Comparison of ENCODE assay signal across 19 cellular contexts in the genomic region with DNA sequence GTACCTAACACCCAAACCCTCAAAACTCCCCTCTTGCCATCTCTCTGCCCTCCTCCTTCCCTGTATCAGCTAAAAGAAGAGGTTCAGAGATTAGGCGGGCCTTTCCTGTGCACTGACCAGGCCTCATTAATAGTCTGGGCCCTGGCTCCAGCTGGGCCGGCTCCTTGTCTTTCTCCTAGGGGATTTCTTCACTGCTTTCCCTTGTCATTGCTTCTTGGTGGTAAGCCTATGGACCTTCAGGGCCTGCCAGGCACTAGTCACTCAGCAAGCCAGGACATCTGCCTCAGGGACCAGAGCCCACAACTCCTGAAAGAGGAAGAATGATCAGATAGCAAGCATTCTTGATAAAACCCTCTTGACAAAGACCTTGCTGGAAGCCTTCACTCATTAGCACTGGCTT.
"Had no signal": no experiment of that assay in that cellular context is flagged by ENCODE, and none has a peak within 500 bp of the region (broad histone marks: within the 10 kb centered on the region; RNA-seq: fewer than 3 reads in every experiment).

No MANE protein-coding gene starts in this region.

- ATAC-seq: stimulated activated naive B cell treated with anti-CD40 and anti-IgM and Interleukin-4, amounts not matched to agents 10 μg/mL and 1 μg/mL and 100 μg/mL, for 72 hours had no signal

- H3K4me1 ChIP-seq: colonic mucosa had no signal

- H3K9me3 ChIP-seq: colonic mucosa, SK-N-SH, spleen had no signal

- H3K4me1 Mint-ChIP-seq: central memory CD8-positive, alpha-beta T cell had no signal

- H3K9me3 Mint-ChIP-seq: central memory CD8-positive, alpha-beta T cell; stimulated activated naive B cell treated with anti-CD40 and anti-IgM and Interleukin-4, amounts not matched to agents 10 μg/mL and 1 μg/mL and 100 μg/mL, for 72 hours had no signal

- H3K4me3 ChIP-seq: colonic mucosa, spleen had no signal

- H3K27ac Mint-ChIP-seq: activated naive CD8-positive, alpha-beta T cell; stimulated activated naive B cell treated with anti-CD40 and anti-IgM and Interleukin-4, amounts not matched to agents 10 μg/mL and 1 μg/mL and 100 μg/mL, for 72 hours had no signal

- H3K27ac ChIP-seq: colonic mucosa, VCaP had no signal

- H3K27me3 Mint-ChIP-seq: activated naive CD8-positive, alpha-beta T cell; central memory CD8-positive, alpha-beta T cell; stimulated activated naive B cell treated with anti-CD40 and anti-IgM and Interleukin-4, amounts not matched to agents 10 μg/mL and 1 μg/mL and 100 μg/mL, for 72 hours had no signal

- H3K9ac ChIP-seq: SK-N-SH had no signal

- H3K27me3 ChIP-seq: colonic mucosa, spleen had no signal

- DNase-seq: activated CD4-positive, CD25-positive, alpha-beta regulatory T cell treated with anti-CD3 and anti-CD28 coated beads, Interleukin-2, amount 50 U/mL, for 72 hours; activated CD8-positive, alpha-beta memory T cell treated with anti-CD3 and anti-CD28 coated beads for 24 hours; activated CD8-positive, alpha-beta memory T cell treated with anti-CD3 and anti-CD28 coated beads, Interleukin-2, amount 50 U/mL, for 48 hours; activated gamma-delta T cell; amygdala; colonic mucosa; erythroblast; foreskin melanocyte; hypothalamus; islet precursor cell; mammary epithelial cell; SK-N-SH; spleen; stimulated activated naive B cell treated with anti-CD40 and anti-IgM and Interleukin-4, amounts not matched to agents 10 μg/mL and 1 μg/mL and 100 μg/mL, for 72 hours; T-helper 1 cell; T-helper 9 cell had no signal

- H3K4me3 Mint-ChIP-seq: activated naive CD8-positive, alpha-beta T cell; central memory CD8-positive, alpha-beta T cell; stimulated activated naive B cell treated with anti-CD40 and anti-IgM and Interleukin-4, amounts not matched to agents 10 μg/mL and 1 μg/mL and 100 μg/mL, for 72 hours had no signal
